9 cellular contexts compared by ENCODE assay signal in genomic region chr7:51369746-51370145, GRCh38. TPM values are rescaled to one million over a fixed set of nuclear protein-coding genes. Genes with fewer than 3 reads are reported as not detected.
A peak's percentile ranks its signal among the peaks of the same experiment; 100 is the strongest.
DNase-seq lines count a peak whose midpoint lies in the region; ATAC-seq, FAIRE-seq and TF ChIP-seq lines count a peak whose summit lies in the region.
"Had no signal": no experiment of that assay in that cellular context is flagged by ENCODE, and none has a peak within 500 bp of the region (broad histone marks: within the 10 kb centered on the region; RNA-seq: fewer than 3 reads in every experiment).

No MANE protein-coding gene starts in this region.

- H3K4me1 ChIP-seq in H1 (replicated peaks in 1 of 4; ENCODE audit: control insufficient read depth in 3 of 4, insufficient read depth in 4 of 4, low read length in 3 of 4) (peaks cover 7 to 15% (median 10%) of the 10 kb centered on the region in 4 experiments), gastrocnemius medialis (no peaks in the 10 kb centered on the region)

- peak in 1 of 2 donors; percentile 42 for ATAC-seq in gastrocnemius medialis

- no peaks in the 10 kb centered on the region for H3K9me3 ChIP-seq in H1 (ENCODE audit: insufficient read depth in 2 of 2, low read depth in 1 of 2, low read length in 1 of 2)
- H3K9me3 ChIP-seq in gastrocnemius medialis, result no peaks in the 10 kb centered on the region

- no peak overlapping the region for H3K9ac ChIP-seq in H1 (replicated peaks in 1 of 4; ENCODE audit: extremely low read depth in 1 of 4, low read depth in 3 of 4, low read length in 3 of 4)

- H2BK15ac ChIP-seq in H1 (ENCODE audit: low read length), result no peak overlapping the region

- peak; percentile 42 to 49; a peak in 3 of 4 replicates for TF ChIP-seq RAD21 in H1 (IDR thresholded peaks at IDR 0.05 in 1 of 2, conservative IDR thresholded peaks at IDR 0.05 in 1 of 2; ENCODE audit: low read depth in 2 of 2, low read length in 2 of 2)

- TF ChIP-seq POLR2A in H1 (IDR thresholded peaks at IDR 0.05; ENCODE audit: control extremely low read depth in 1 of 2, low read depth in 2 of 2, low read length in 2 of 2), result no peak
- TF ChIP-seq POLR2A in gastrocnemius medialis (IDR thresholded peaks at IDR 0.05), result no peak

- no peak overlapping the region for H2BK120ac ChIP-seq in H1 (replicated peaks; ENCODE audit: low read depth, low read length)

- no peak overlapping the region for H4K5ac ChIP-seq in H1 (ENCODE audit: insufficient read length, low read depth, low read length)

- H3K23me2 ChIP-seq in H1 (ENCODE audit: low read depth, low read length), result no peaks in the 10 kb centered on the region

- CTCF ChIA-PET in H1 (lab: Charles Lee; ENCODE audit: partially characterized antibody), result interaction anchor here (0.6 to 15.2 kb wide), 34 partner anchors 13 to 1225 kb away, joined by 3 to 352 read pairs (median 5); no protein-coding TSS in a partner anchor

- H3K18ac ChIP-seq in H1 (ENCODE audit: extremely low read depth, low read length), result no peak overlapping the region

- peaks cover 5% of the 10 kb centered on the region; the same call in 1 of the 2 replicates for H3K79me1 ChIP-seq in H1 (ENCODE audit: low read depth, low read length)

- 20% methylated on average over 3 of the region's 3 CpGs; no CpG with 5 or more reads in 1 of the 2 experiments for WGBS in H1 (ENCODE audit: extremely low coverage in 1 of 2, insufficient coverage in 1 of 2, insufficient read length in 1 of 2, insufficient replicate concordance in 2 of 2, low coverage in 1 of 2, low lambda C conversion rate in 2 of 2, missing lambda C conversion rate in 1 of 2), 2 experiments

- POLR2A ChIA-PET in H1 (lab: Charles Lee; ENCODE audit: partially characterized antibody), result interaction anchor here (2.0 kb wide), 1 partner anchor 43 kb away, joined by 8 read pairs; no protein-coding TSS in a partner anchor

- H4K8ac ChIP-seq in H1 (ENCODE audit: extremely low read depth, insufficient read depth, low read length), result no peak overlapping the region

- peak; percentile 92 for FAIRE-seq in H1 (lab: Jason Lieb, UNC)
- FAIRE-seq in HTR-8/SVneo (lab: Jason Lieb, UNC), result no peak

- in situ Hi-C loops in gastrocnemius medialis (cut with MboI; ENCODE audit: low sequenced_read_pairs in 4 of 4), result loop anchor here (5.0 to 25.0 kb wide), 4 partner anchors 202 to 907 kb away; partner anchors contain the start of gene FIGNL1 (in 1 of the 4)

- H2BK20ac ChIP-seq in H1 (ENCODE audit: low read length), result no peak overlapping the region

- no peak overlapping the region for H2BK12ac ChIP-seq in H1 (ENCODE audit: low read depth, low read length)

- TF ChIP-seq CTCF in LNCAP (IDR thresholded peaks at IDR 0.05) (peak; percentile 41; the same call in 1 of the 2 replicates), H1 (IDR thresholded peaks at IDR 0.05; ENCODE audit: control extremely low read depth in 1 of 3, insufficient read depth in 1 of 3, low read depth in 1 of 3, low read length in 3 of 3) (peak in 2 of 3 experiments; percentile 36 to 52; a peak in 2 of 4 replicates), gastrocnemius medialis (IDR thresholded peaks at IDR 0.05 in 4 of 5, conservative IDR thresholded peaks at IDR 0.05 in 1 of 5) (peak in 3 of 5 experiments; percentile 26 to 37 (median 32))

- H3K4me3 ChIP-seq in H1 (ENCODE audit: extremely low read depth in 1 of 4, insufficient read depth in 2 of 4, low read depth in 3 of 4, low read length in 4 of 4) (no peak overlapping the region), gastrocnemius medialis (no peak overlapping the region)

- H3K56ac ChIP-seq in H1 (replicated peaks; ENCODE audit: insufficient read length, low read depth, low read length), result no peak overlapping the region

- H3K4me2 ChIP-seq in H1 (ENCODE audit: insufficient read depth in 1 of 2, low read depth in 2 of 2, low read length in 2 of 2), result no peak overlapping the region

- H2BK5ac ChIP-seq in H1 (ENCODE audit: low read depth, low read length), result no peak overlapping the region

- H3K23ac ChIP-seq in H1 (ENCODE audit: insufficient read length), result no peak overlapping the region

- H3K14ac ChIP-seq in H1 (ENCODE audit: insufficient read length), result no peak overlapping the region

- peak; percentile 74 for DNase-seq in NCI-H510A treated with DMSO at 0.1 percent for 48 hours (lab: John Stamatoyannopoulos, UW)
- DNase-seq in NCI-H510A (lab: John Stamatoyannopoulos, UW), result no peak
- no peak for DNase-seq in H1 (ENCODE audit: low read depth in 1 of 2, low spot score in 2 of 2)
- no peak for DNase-seq in gastrocnemius medialis
- DNase-seq in stimulated activated naive CD4-positive, alpha-beta T cell treated with Interleukin-2 at 50 U/mL for 16 hours (lab: John Stamatoyannopoulos, UW), result no peak
- DNase-seq in activated CD8-positive, alpha-beta memory T cell treated with anti-CD3 and anti-CD28 coated beads, Interleukin-2, amount 50 U/mL, for 4 hours, result no peak
- DNase-seq in HTR-8/SVneo (ENCODE audit: insufficient read length, low spot score), result no peak

- H3K27ac ChIP-seq in H1 (ENCODE audit: low read depth, low read length), result no peak overlapping the region
- no peak overlapping the region for H3K27ac ChIP-seq in gastrocnemius medialis

- H3K79me2 ChIP-seq in H1 (ENCODE audit: control insufficient read depth in 1 of 2, insufficient read depth in 2 of 2, low read length in 2 of 2), result no peaks in the 10 kb centered on the region

- no peak overlapping the region for H4K91ac ChIP-seq in H1 (replicated peaks; ENCODE audit: insufficient read length, low read length)

- no peak overlapping the region for H3K4ac ChIP-seq in H1 (replicated peaks; ENCODE audit: insufficient read length, low read depth, low read length)

- intact Hi-C loops in gastrocnemius medialis (cut with DNase I; ENCODE audit: low total_unique reads), result loop anchor here (5.0 kb wide), 1 partner anchor 182 kb away; no protein-coding TSS in a partner anchor

- H4K20me1 ChIP-seq in H1 (replicated peaks in 1 of 2; ENCODE audit: control insufficient read depth in 1 of 2, insufficient read depth in 2 of 2, low read length in 2 of 2), result no peaks in the 10 kb centered on the region

- H2AFZ ChIP-seq in H1 (ENCODE audit: low read length), result no peak overlapping the region

- no peaks in the 10 kb centered on the region for H3K27me3 ChIP-seq in H1 (replicated peaks in 1 of 4; ENCODE audit: control insufficient read depth in 3 of 4, extremely low read depth in 1 of 4, insufficient read depth in 3 of 4, low read length in 3 of 4)
- no peaks in the 10 kb centered on the region for H3K27me3 ChIP-seq in gastrocnemius medialis

- no peak overlapping the region for H2AK5ac ChIP-seq in H1 (ENCODE audit: low read depth, low read length)

- H3K36me3 ChIP-seq in H1 (ENCODE audit: control insufficient read depth in 2 of 4, insufficient read depth in 4 of 4, low read length in 3 of 4), result no peaks in the 10 kb centered on the region
- H3K36me3 ChIP-seq in gastrocnemius medialis, result no peaks in the 10 kb centered on the region

- no peak for TF ChIP-seq EP300 in H1 (IDR thresholded peaks at IDR 0.05; ENCODE audit: borderline replicate concordance in 1 of 2, low read depth in 2 of 2, low read length in 2 of 2)

TF ChIP-seq in H1, 55 proteins besides CTCF, POLR2A, EP300 and RAD21:
- no peak for TF ChIP-seq TAF7 (optimal IDR thresholded peaks at IDR 0.05; ENCODE audit: borderline replicate concordance, low read depth, low read length)
- 0 out of 2 replicates have a peak, but pooled peaks have one; percentile 18 for TF ChIP-seq CEBPB (IDR thresholded peaks at IDR 0.05; ENCODE audit: low read depth, low read length)

RNA-seq across cellular contexts. Expression of gene COBL, which starts 53.1 kb away (rescaled TPM):
- total RNA-seq in H1 (2021; fragmentation: NEBNext Ultra II Directional; extraction: Animal tissue kit (Norgen Biotek cat#: 25700)), result 36.5 and 40.4 TPM in 2 replicates
- polyA plus RNA-seq in H1 (2011; rRNA removed), result 13.8 and 20.3 TPM in 2 replicates
- 20.7 TPM for polyA plus RNA-seq in H1 (2011; cell fraction: cytosol; rRNA removed)
- polyA plus RNA-seq in H1 (2011; cell fraction: nucleus; rRNA removed), result 44.2 TPM
- 24.1 to 31.8 TPM (median 27.2 TPM) in 4 replicates for polyA plus RNA-seq in H1 (2012, experiment 1 of 2)
- polyA plus RNA-seq in H1 (2012, experiment 2 of 2), result 7.2 TPM
- 17.9 TPM for polyA plus RNA-seq in H1 (2013, experiment 1 of 2)
- polyA plus RNA-seq in H1 (2013, experiment 2 of 2), result 15.9 TPM
- polyA minus RNA-seq in H1 (2011; rRNA and poly(A)+ RNA removed), result 40.8 and 57.2 TPM in 2 replicates
- 26.1 TPM for polyA minus RNA-seq in H1 (2011; cell fraction: cytosol; rRNA and poly(A)+ RNA removed)
- polyA minus RNA-seq in H1 (2011; cell fraction: nucleus; rRNA and poly(A)+ RNA removed), result 66.4 TPM
- 100 to 1,000 TPM in 2 of 4 donors, 10 to 100 TPM in 2; 82.1 to 170 (median 124) TPM for total RNA-seq in gastrocnemius medialis
- polyA plus RNA-seq: CD14-positive monocyte had no signal
